16 cellular contexts compared by ENCODE assay signal in genomic region chr17:61334673-61335072, GRCh38.
"Had no signal": no experiment of that assay in that cellular context is flagged by ENCODE, and none has a peak within 500 bp of the region (broad histone marks: within the 10 kb centered on the region; RNA-seq: fewer than 3 reads in every experiment).

No MANE protein-coding gene starts in this region.

- DNase-seq: activated CD4-positive, alpha-beta T cell treated with anti-CD3 and anti-CD28 coated beads for 1 hour; activated gamma-delta T cell treated with Interleukin-2 at 50 U/mL for 16 hours; dermis blood vessel endothelial cell; effector memory CD4-positive, alpha-beta T cell; occipital lobe; retina; stimulated activated CD4-positive, alpha-beta T cell treated with anti-CD3 and anti-CD28 coated beads, Interleukin-4, amount 100 ng/mL, for 1 hour; stimulated activated naive CD8-positive, alpha-beta T cell treated with anti-CD3 and anti-CD28 coated beads, Interleukin-15, amount 100 ng/mL, for 72 hours; T-helper 2 cell; upper lobe of right lung; WERI-Rb-1 had no signal

- H3K4me3 ChIP-seq: esophagus muscularis mucosa, skin epidermis, upper lobe of right lung had no signal

- H3K27ac Mint-ChIP-seq: activated naive CD8-positive, alpha-beta T cell; natural killer cell treated with Interleukin-12 subunit alpha and Interleukin-12 subunit beta and Interleukin-15 and Interleukin-18, amount 100 ng/mL, for 72 hours; stimulated activated naive CD8-positive, alpha-beta T cell treated with anti-CD3 and anti-CD28 coated beads, Interleukin-15, amount 100 ng/mL, for 72 hours had no signal

- H3K36me3 ChIP-seq: esophagus muscularis mucosa, upper lobe of right lung, WERI-Rb-1 had no signal

- H3K36me3 Mint-ChIP-seq: natural killer cell treated with Interleukin-12 subunit alpha and Interleukin-12 subunit beta and Interleukin-15 and Interleukin-18, amount 100 ng/mL, for 72 hours had no signal

- H3K27ac ChIP-seq: WERI-Rb-1 had no signal

- H3K4me1 Mint-ChIP-seq: stimulated activated naive CD8-positive, alpha-beta T cell treated with anti-CD3 and anti-CD28 coated beads, Interleukin-15, amount 100 ng/mL, for 72 hours had no signal

- H3K9me3 Mint-ChIP-seq: natural killer cell treated with Interleukin-12 subunit alpha and Interleukin-12 subunit beta and Interleukin-15 and Interleukin-18, amount 100 ng/mL, for 72 hours; stimulated activated naive CD8-positive, alpha-beta T cell treated with anti-CD3 and anti-CD28 coated beads, Interleukin-15, amount 100 ng/mL, for 72 hours had no signal

- H3K9me3 ChIP-seq: esophagus muscularis mucosa, upper lobe of right lung had no signal

- FAIRE-seq: endothelial cell of umbilical vein had no signal

- H3K27me3 ChIP-seq: esophagus muscularis mucosa, upper lobe of right lung had no signal

- H3K4me3 Mint-ChIP-seq: activated naive CD8-positive, alpha-beta T cell; natural killer cell treated with Interleukin-12 subunit alpha and Interleukin-12 subunit beta and Interleukin-15 and Interleukin-18, amount 100 ng/mL, for 72 hours; stimulated activated naive CD8-positive, alpha-beta T cell treated with anti-CD3 and anti-CD28 coated beads, Interleukin-15, amount 100 ng/mL, for 72 hours had no signal

- H3K27me3 Mint-ChIP-seq: activated naive CD8-positive, alpha-beta T cell; natural killer cell treated with Interleukin-12 subunit alpha and Interleukin-12 subunit beta and Interleukin-15 and Interleukin-18, amount 100 ng/mL, for 72 hours; stimulated activated naive CD8-positive, alpha-beta T cell treated with anti-CD3 and anti-CD28 coated beads, Interleukin-15, amount 100 ng/mL, for 72 hours had no signal

- ATAC-seq: natural killer cell treated with Interleukin-12 subunit alpha and Interleukin-12 subunit beta and Interleukin-15 and Interleukin-18, amount 100 ng/mL, for 72 hours; stimulated activated naive CD8-positive, alpha-beta T cell treated with anti-CD3 and anti-CD28 coated beads, Interleukin-15, amount 100 ng/mL, for 72 hours; upper lobe of right lung had no signal
